In the genomic region with DNA sequence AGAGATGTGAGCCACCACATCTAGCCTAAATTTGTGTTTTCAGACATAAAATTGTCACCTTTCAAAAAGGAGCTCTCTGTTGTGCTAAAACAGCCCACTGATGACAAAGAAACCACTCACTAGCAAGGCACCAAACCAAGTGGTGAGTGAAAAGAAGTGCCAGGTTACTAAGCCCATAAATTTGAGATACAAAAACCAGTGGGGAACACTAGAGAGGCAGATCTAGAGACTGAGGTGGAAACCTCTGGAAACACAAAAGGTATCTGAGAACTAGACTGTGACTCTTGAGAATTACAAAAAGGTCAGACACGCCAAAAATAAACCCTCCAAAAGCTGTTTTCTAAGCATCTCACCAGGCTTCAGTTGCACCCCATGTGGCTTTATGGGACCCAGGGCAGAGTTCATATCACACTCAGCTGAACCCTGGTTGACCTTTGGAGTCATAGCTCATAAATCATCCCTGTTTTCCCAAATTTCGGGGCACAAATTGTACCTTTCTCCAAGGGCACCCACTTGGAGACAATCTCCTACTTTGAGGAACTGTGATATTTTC, we compare ENCODE assay signal across 28 cellular contexts. TPM values are rescaled to one million over a fixed set of nuclear protein-coding genes. Genes with fewer than 3 reads are reported as not detected.
"Had no signal": no experiment of that assay in that cellular context is flagged by ENCODE, and none has a peak within 500 bp of the region (broad histone marks: within the 10 kb centered on the region; RNA-seq: fewer than 3 reads in every experiment).

No MANE protein-coding gene starts in this region.

- H3K4me3 Mint-ChIP-seq: activated B cell treated with CpG ODN at 0.5 μM for 24 hours; activated CD4-positive, alpha-beta memory T cell treated with anti-CD3 and anti-CD28 coated beads for 36 hours; activated CD8-positive, alpha-beta memory T cell treated with anti-CD3 and anti-CD28 coated beads, Interleukin-2, amount 10 ng/mL, durations not matched to agents 7 days and 5 days; memory B cell; stimulated activated memory B cell treated with anti-CD40 and anti-IgM and Interleukin-4, amounts not matched to agents 10 μg/mL and 1 μg/mL and 100 μg/mL, for 72 hours; type B pancreatic cell had no signal

- H3K36me3 ChIP-seq: ascending aorta, brain microvascular endothelial cell, gastroesophageal sphincter, heart left ventricle, thoracic aorta, vagina had no signal

- H3K9me3 ChIP-seq: ascending aorta, gastroesophageal sphincter, thoracic aorta, vagina had no signal

- H3K27ac ChIP-seq: ascending aorta, brain microvascular endothelial cell, gastroesophageal sphincter, heart left ventricle, thoracic aorta, vagina had no signal

- H3K27ac Mint-ChIP-seq: activated B cell treated with CpG ODN at 0.5 μM for 24 hours; activated CD4-positive, alpha-beta memory T cell treated with anti-CD3 and anti-CD28 coated beads for 36 hours; activated CD8-positive, alpha-beta memory T cell treated with anti-CD3 and anti-CD28 coated beads, Interleukin-2, amount 10 ng/mL, durations not matched to agents 7 days and 5 days; memory B cell; stimulated activated memory B cell treated with anti-CD40 and anti-IgM and Interleukin-4, amounts not matched to agents 10 μg/mL and 1 μg/mL and 100 μg/mL, for 72 hours; type B pancreatic cell had no signal

- H3K27me3 ChIP-seq: ascending aorta, brain microvascular endothelial cell, gastroesophageal sphincter, heart left ventricle, vagina had no signal

- H3K36me3 Mint-ChIP-seq: memory B cell; stimulated activated memory B cell treated with anti-CD40 and anti-IgM and Interleukin-4, amounts not matched to agents 10 μg/mL and 1 μg/mL and 100 μg/mL, for 72 hours; type B pancreatic cell had no signal

- ATAC-seq: activated CD8-positive, alpha-beta memory T cell treated with anti-CD3 and anti-CD28 coated beads, Interleukin-2, amount 10 ng/mL, durations not matched to agents 7 days and 5 days; gastroesophageal sphincter; heart left ventricle; left cardiac atrium; sciatic nerve; stimulated activated memory B cell treated with anti-CD40 and anti-IgM and Interleukin-4, amounts not matched to agents 10 μg/mL and 1 μg/mL and 100 μg/mL, for 72 hours had no signal

- H3K4me3 ChIP-seq: ascending aorta, gastroesophageal sphincter, heart left ventricle, thoracic aorta, vagina had no signal

- H3K4me1 ChIP-seq: ascending aorta, gastroesophageal sphincter, heart left ventricle, vagina had no signal

- H3K27me3 Mint-ChIP-seq: activated B cell treated with CpG ODN at 0.5 μM for 24 hours; activated CD4-positive, alpha-beta memory T cell treated with anti-CD3 and anti-CD28 coated beads for 36 hours; activated CD8-positive, alpha-beta memory T cell treated with anti-CD3 and anti-CD28 coated beads, Interleukin-2, amount 10 ng/mL, durations not matched to agents 7 days and 5 days; memory B cell; stimulated activated memory B cell treated with anti-CD40 and anti-IgM and Interleukin-4, amounts not matched to agents 10 μg/mL and 1 μg/mL and 100 μg/mL, for 72 hours; type B pancreatic cell had no signal

- DNase-seq: activated B cell treated with CpG ODN at 0.5 μM for 24 hours; activated CD4-positive, alpha-beta memory T cell treated with anti-CD3 and anti-CD28 coated beads for 36 hours; activated CD4-positive, alpha-beta T cell treated with anti-CD3 and anti-CD28 coated beads for 4 hours; activated CD8-positive, alpha-beta memory T cell treated with anti-CD3 and anti-CD28 coated beads, Interleukin-2, amount 10 ng/mL, durations not matched to agents 7 days and 5 days; activated effector memory CD4-positive, alpha-beta T cell treated with anti-CD3 and anti-CD28 coated beads, Interleukin-2, amount 50 U/mL, for 16 hours; activated naive CD4-positive, alpha-beta T cell treated with anti-CD3 and anti-CD28 coated beads, Interleukin-2, amount 50 U/mL, for 16 hours; activated T-cell treated with anti-CD3 and anti-CD28 coated beads for 4 hours; brain microvascular endothelial cell; caudate nucleus; dermis blood vessel endothelial cell; effector CD8-positive, alpha-beta T cell; heart left ventricle; islet precursor cell; left cardiac atrium; small intestine; stimulated activated CD4-positive, alpha-beta T cell treated with anti-CD3 and anti-CD28 coated beads, Interleukin-2, amount 100 ng/mL, for 24 hours; T-helper 1 cell; T-helper 9 cell had no signal

- H3K9me3 Mint-ChIP-seq: activated B cell treated with CpG ODN at 0.5 μM for 24 hours, type B pancreatic cell had no signal

RNA-seq across cellular contexts. Expression of gene SAMD3, which starts 24.2 kb away (rescaled TPM):
- total RNA-seq: activated B cell treated with CpG ODN at 0.5 μM for 24 hours, ascending aorta, dermis blood vessel endothelial cell, myocyte, renal cortical epithelial cell had no signal
